1 cellular context compared by ENCODE assay signal in the genomic region with DNA sequence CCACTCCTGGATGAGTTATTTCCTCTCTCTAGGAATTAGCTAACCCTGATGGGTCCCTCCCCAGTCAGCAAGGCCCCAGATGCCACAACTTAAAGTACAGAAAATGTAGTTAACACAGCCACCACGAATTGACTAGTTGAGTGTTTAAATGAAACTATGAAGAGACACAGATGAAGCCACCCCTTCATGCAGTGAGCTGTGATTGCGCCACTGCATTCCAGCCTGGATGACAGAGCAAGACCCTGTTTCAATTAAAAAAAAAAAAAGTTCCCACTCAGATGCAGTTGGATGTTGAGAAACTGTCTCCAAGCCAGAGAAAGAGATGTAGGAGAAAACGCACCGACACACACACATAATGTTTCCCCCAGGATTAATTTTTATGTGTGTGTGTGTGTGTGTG.
TF ChIP-seq lines count a peak whose summit lies in the region.

No MANE protein-coding gene starts in this region.

TF ChIP-seq in SK-N-SH, 30 proteins besides CTCF, POLR2A, EP300 and RAD21 (continued from another document):
- TF ChIP-seq, protein P1, sequence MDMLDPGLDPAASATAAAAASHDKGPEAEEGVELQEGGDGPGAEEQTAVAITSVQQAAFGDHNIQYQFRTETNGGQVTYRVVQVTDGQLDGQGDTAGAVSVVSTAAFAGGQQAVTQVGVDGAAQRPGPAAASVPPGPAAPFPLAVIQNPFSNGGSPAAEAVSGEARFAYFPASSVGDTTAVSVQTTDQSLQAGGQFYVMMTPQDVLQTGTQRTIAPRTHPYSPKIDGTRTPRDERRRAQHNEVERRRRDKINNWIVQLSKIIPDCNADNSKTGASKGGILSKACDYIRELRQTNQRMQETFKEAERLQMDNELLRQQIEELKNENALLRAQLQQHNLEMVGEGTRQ (IDR thresholded peaks at IDR 0.05; ENCODE audit: borderline replicate concordance, low read depth, low read length): no peak
- no peak for TF ChIP-seq TCF12 (IDR thresholded peaks at IDR 0.05)
- TF ChIP-seq SIN3A (IDR thresholded peaks at IDR 0.05; ENCODE audit: borderline replicate concordance, low read depth, low read length): no peak
- no peak for TF ChIP-seq MAX (IDR thresholded peaks at IDR 0.05; ENCODE audit: low read depth)
- no peak for TF ChIP-seq PBX3 (IDR thresholded peaks at IDR 0.05)
